Comparison of ENCODE assay signal across 18 cellular contexts in genomic region chr17:74052993-74053744, GRCh38.
"Had no signal": no experiment of that assay in that cellular context is flagged by ENCODE, and none has a peak within 500 bp of the region (broad histone marks: within the 10 kb centered on the region; RNA-seq: fewer than 3 reads in every experiment).

No MANE protein-coding gene starts in this region.

- H3K27me3 ChIP-seq: thyroid gland had no signal

- H3K27ac ChIP-seq: coronary artery, neural progenitor cell, spleen, thyroid gland had no signal

- FAIRE-seq: endometrium had no signal

- H3K9ac ChIP-seq: neural progenitor cell had no signal

- H2AFZ ChIP-seq: neural progenitor cell had no signal

- H3K36me3 ChIP-seq: neural progenitor cell, spleen, thyroid gland had no signal

- DNase-seq: activated CD4-positive, alpha-beta T cell treated with anti-CD3 and anti-CD28 coated beads, Interleukin-2, amount 50 U/mL, for 1 hour; activated CD8-positive, alpha-beta memory T cell treated with anti-CD3 and anti-CD28 coated beads, Interleukin-2, amount 50 U/mL, for 4 hours; activated naive CD4-positive, alpha-beta T cell treated with anti-CD3 and anti-CD28 coated beads for 36 hours; activated T-cell treated with anti-CD3 and anti-CD28 coated beads, Interleukin-2, amount 50 U/mL, for 4 hours; aorta; erythroblast; foreskin melanocyte; immature natural killer cell; left ventricle myocardium superior; mucosa of descending colon; naive B cell; spleen; stimulated activated CD4-positive, alpha-beta T cell treated with anti-CD3 and anti-CD28 coated beads, Interleukin-4, amount 100 ng/mL, for 4 hours; thyroid gland had no signal

- H3K4me1 ChIP-seq: spleen, thyroid gland had no signal

- H3K4me3 ChIP-seq: coronary artery, mucosa of descending colon, neural progenitor cell, spleen, thyroid gland had no signal

- H3K4me2 ChIP-seq: neural progenitor cell had no signal

- H3K9me3 ChIP-seq: mucosa of descending colon, spleen, thyroid gland had no signal

- ATAC-seq: activated T-cell treated with anti-CD3 and anti-CD28 coated beads, Interleukin-2, amount 50 U/mL, for 4 hours; left ventricle myocardium superior; mucosa of descending colon; stimulated activated memory B cell treated with anti-CD40 and anti-IgM and Interleukin-4, amounts not matched to agents 10 μg/mL and 1 μg/mL and 100 μg/mL, for 72 hours had no signal
